Comparison of ENCODE assay signal across 9 cellular contexts in the genomic region with DNA sequence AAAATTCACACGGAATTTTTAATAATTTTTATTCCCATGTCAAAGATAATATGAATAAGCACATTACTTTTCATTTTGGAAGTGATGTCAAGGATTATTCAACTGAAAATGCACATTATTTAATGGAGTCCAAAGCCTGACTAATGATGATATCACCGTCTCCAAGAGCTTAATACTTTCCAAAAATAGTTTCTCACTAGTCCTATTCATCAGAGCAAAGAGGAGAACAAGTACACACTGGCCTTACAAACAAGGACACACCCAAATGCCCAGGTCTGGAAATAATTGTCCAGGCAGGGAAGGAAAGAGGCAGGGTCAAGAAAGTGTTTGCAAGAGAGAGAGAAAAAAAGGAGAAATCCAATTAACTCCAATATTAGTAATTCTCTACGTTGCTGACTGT.
DNase-seq lines count a peak whose midpoint lies in the region; ATAC-seq and TF ChIP-seq lines count a peak whose summit lies in the region.
"Had no signal": no experiment of that assay in that cellular context is flagged by ENCODE, and none has a peak within 500 bp of the region (broad histone marks: within the 10 kb centered on the region; RNA-seq: fewer than 3 reads in every experiment).

No MANE protein-coding gene starts in this region.

- no peak overlapping the region for H4K8ac ChIP-seq in mesenchymal stem cell (ENCODE audit: low read length)

- no peak overlapping the region for H2BK12ac ChIP-seq in mesenchymal stem cell (ENCODE audit: low read length in 2 of 2)

- H3K9me3 ChIP-seq in mesenchymal stem cell (ENCODE audit: control insufficient read depth, low read length) (no peaks in the 10 kb centered on the region), uterus (no peaks in the 10 kb centered on the region)

- peak overlapping the region; percentile 45 for H3K9ac ChIP-seq in mesenchymal stem cell (ENCODE audit: low read length)

- peak; percentile 83 for ATAC-seq in Right ventricle myocardium inferior
- no peak for ATAC-seq in GM21360 (IDR thresholded peaks at IDR 0.05; ENCODE audit: unreplicated experiment)

- H2BK15ac ChIP-seq in mesenchymal stem cell (ENCODE audit: low read depth, poor library complexity, severe bottlenecking) = no peak overlapping the region

- 0% methylated on average over 1 of the region's 3 CpGs for WGBS in mesenchymal stem cell

- no peak for TF ChIP-seq CTCF in uterus (IDR thresholded peaks at IDR 0.05)

- H2AFZ ChIP-seq in mesenchymal stem cell (ENCODE audit: low read depth, low read length) = no peak overlapping the region

- no peak for TF ChIP-seq POLR2A in uterus (IDR thresholded peaks at IDR 0.05)

- no peak overlapping the region for H3K4ac ChIP-seq in mesenchymal stem cell (ENCODE audit: low read depth in 1 of 2, low read length in 2 of 2)

- H3K27ac ChIP-seq in epithelial cell of prostate = peak overlapping the region; percentile 83
- H3K27ac ChIP-seq in mesenchymal stem cell (ENCODE audit: low read length, poor library complexity, severe bottlenecking) = no peak overlapping the region
- peak overlapping the region; percentile 36 to 64 for H3K27ac ChIP-seq in uterus

- H2BK120ac ChIP-seq in mesenchymal stem cell (ENCODE audit: low read depth, low read length) = no peak overlapping the region

- no peaks in the 10 kb centered on the region for H3K4me1 ChIP-seq in mesenchymal stem cell (ENCODE audit: control insufficient read depth, insufficient read depth, low read depth, low read length)
- no peaks in the 10 kb centered on the region for H3K4me1 ChIP-seq in uterus

- H3K4me2 ChIP-seq in mesenchymal stem cell (ENCODE audit: low read length, poor library complexity, severe bottlenecking) = no peak overlapping the region

- H4K91ac ChIP-seq in mesenchymal stem cell (ENCODE audit: low read length) = no peak overlapping the region

- H3K36me3 ChIP-seq in mesenchymal stem cell (ENCODE audit: control insufficient read depth in 1 of 2, insufficient read depth in 2 of 2, low read depth in 1 of 2, low read length in 2 of 2) = no peaks in the 10 kb centered on the region
- H3K36me3 ChIP-seq in uterus = no peaks in the 10 kb centered on the region

- intact Hi-C loops in Right ventricle myocardium inferior (cut with DNase I) (loop anchor here (5.0 kb wide), 1 partner anchor 64 kb away; no protein-coding TSS in a partner anchor), cardiac septum (cut with DNase I) (no loop called here), uterus (cut with DNase I; ENCODE audit: low total_unique reads) (no loop called here)

- no peaks in the 10 kb centered on the region for H3K27me3 ChIP-seq in mesenchymal stem cell (ENCODE audit: control insufficient read depth in 1 of 2, insufficient read depth in 1 of 2, low read length in 2 of 2)
- H3K27me3 ChIP-seq in uterus = no peaks in the 10 kb centered on the region

- H3K4me3 ChIP-seq in mesenchymal stem cell (ENCODE audit: insufficient read depth in 1 of 2, low read depth in 1 of 2, low read length in 2 of 2) (peak overlapping the region in 1 of 2 experiments; percentile 45), uterus (no peak overlapping the region)

- H2BK5ac ChIP-seq in mesenchymal stem cell (ENCODE audit: low read depth, low read length, poor library complexity, severe bottlenecking) = no peak overlapping the region

- no peak for DNase-seq in Right ventricle myocardium inferior (ENCODE audit: missing footprints)
- no peak for DNase-seq in cardiac septum (ENCODE audit: low spot score)
- DNase-seq in epithelial cell of prostate (ENCODE audit: low read depth, low spot score) = peak; percentile 80
- DNase-seq in mesenchymal stem cell = peak; percentile 71
- peak in 1 of 2 donors; percentile 36 for DNase-seq in uterus
- no peak for DNase-seq in SW 1271 (lab: John Stamatoyannopoulos, UW)
- DNase-seq in activated gamma-delta T cell (lab: John Stamatoyannopoulos, UW) = no peak
- DNase-seq: NCI-H526 treated with DMSO at 0.1 percent for 48 hours had no signal

- H3K18ac ChIP-seq in mesenchymal stem cell (ENCODE audit: low read depth in 1 of 2, low read length in 2 of 2) = no peak overlapping the region

- H3K14ac ChIP-seq in mesenchymal stem cell (ENCODE audit: low read length in 2 of 2) = no peak overlapping the region

- no peak overlapping the region for H3K23ac ChIP-seq in mesenchymal stem cell (ENCODE audit: low read length in 2 of 2)

- H3K79me1 ChIP-seq in mesenchymal stem cell (replicated peaks; ENCODE audit: low read length, poor library complexity, severe bottlenecking) = no peaks in the 10 kb centered on the region

- H2AK5ac ChIP-seq in mesenchymal stem cell (ENCODE audit: low read length, severe bottlenecking) = no peak overlapping the region

Comparison
In these comparisons a context has a peak if more than half of its experiments do, and no peak if none do; other contexts are left out.
1. DNase-seq: peak in epithelial cell of prostate (single experiment) and mesenchymal stem cell (single experiment); none in Right ventricle myocardium inferior (single experiment), cardiac septum (single experiment), SW 1271 (0 of 2) and activated gamma-delta T cell (single experiment).